Comparison of ENCODE assay signal across 8 cellular contexts in the genomic region with DNA sequence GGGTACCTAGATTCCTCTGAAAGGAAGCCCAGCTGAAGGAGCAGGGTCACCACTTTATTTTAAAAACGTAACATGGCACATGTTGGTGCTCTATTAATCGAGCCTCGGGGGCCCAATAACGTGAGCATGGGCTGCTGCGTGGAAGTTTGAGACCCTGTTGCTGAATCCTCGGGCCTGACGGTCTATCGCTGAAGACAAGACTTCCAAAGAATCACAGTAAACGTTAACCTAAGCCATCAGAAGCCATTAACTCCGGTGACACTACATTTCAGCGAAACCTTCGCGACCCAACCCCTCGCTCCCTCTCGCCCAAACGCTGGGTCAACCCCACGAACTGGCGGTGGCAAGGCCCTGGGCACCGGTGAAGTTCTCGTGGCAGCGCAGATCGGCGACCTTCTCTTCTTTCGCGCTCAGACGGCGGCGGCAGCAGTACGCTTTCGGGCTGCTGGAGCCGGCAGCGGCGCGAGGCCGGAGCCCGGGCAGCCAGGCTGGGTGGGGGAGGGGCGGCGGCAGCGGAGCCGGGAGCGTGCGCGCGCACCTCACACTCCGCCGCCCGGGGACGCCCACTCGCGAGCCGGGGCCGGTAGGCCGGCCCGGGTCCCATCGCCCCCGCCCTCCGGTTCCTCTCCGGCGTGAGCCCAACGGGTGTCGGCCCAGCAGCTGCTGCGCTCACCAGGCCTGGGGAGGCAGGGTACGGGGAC. TPM values are rescaled to one million over a fixed set of nuclear protein-coding genes. Genes with fewer than 3 reads are reported as not detected.
A peak's percentile ranks its signal among the peaks of the same experiment; 100 is the strongest.
DNase-seq lines count a peak whose midpoint lies in the region; ATAC-seq and TF ChIP-seq lines count a peak whose summit lies in the region.

No MANE protein-coding gene starts in this region.

- H3K36me3 ChIP-seq in SK-N-MC (ENCODE audit: insufficient read depth, low read length) (no peaks in the 10 kb centered on the region), testis (ENCODE audit: low read depth, missing control alignments) (no peaks in the 10 kb centered on the region)

- TF ChIP-seq POLR2A in testis (IDR thresholded peaks at IDR 0.05), result no peak

- H3K4me1 ChIP-seq in testis, result peaks cover 33% of the 10 kb centered on the region

- H3K9me3 ChIP-seq in SK-N-MC (ENCODE audit: low read depth, low read length), result no peaks in the 10 kb centered on the region
- no peaks in the 10 kb centered on the region for H3K9me3 ChIP-seq in testis

- H3K4me3 ChIP-seq in SK-N-MC, result peak overlapping the region; percentile 82
- H3K4me3 ChIP-seq in testis, result peak overlapping the region; percentile 89 to 90

- H3K36me3 Mint-ChIP-seq in IgD-negative memory B cell, result peaks cover 3% of the 10 kb centered on the region
- peaks cover 6 to 16% of the 10 kb centered on the region in 2 donors for H3K36me3 Mint-ChIP-seq in activated naive CD4-positive, alpha-beta T cell treated with anti-CD3 and anti-CD28 coated beads, Interleukin-2, amount 50 U/mL, for 72 hours
- no peaks in the 10 kb centered on the region for H3K36me3 Mint-ChIP-seq in glutamatergic neuron (ENCODE audit: unreplicated experiment)
- H3K36me3 Mint-ChIP-seq in osteocyte (ENCODE audit: unreplicated experiment), result no peaks in the 10 kb centered on the region

- H3K27me3 ChIP-seq in testis, result no peaks in the 10 kb centered on the region

- TF ChIP-seq CTCF in glutamatergic neuron (IDR thresholded peaks at IDR 0.05; ENCODE audit: partially characterized antibody, unreplicated experiment) (no peak), osteocyte (IDR thresholded peaks at IDR 0.05) (no peak), testis (IDR thresholded peaks at IDR 0.05) (no peak)

- H3K27ac Mint-ChIP-seq in IgD-negative memory B cell, result peak overlapping the region; percentile 96 to 99 (median 97)
- peak overlapping the region; percentile 83 to 97 for H3K27ac Mint-ChIP-seq in activated naive CD4-positive, alpha-beta T cell treated with anti-CD3 and anti-CD28 coated beads, Interleukin-2, amount 50 U/mL, for 72 hours
- H3K27ac Mint-ChIP-seq in glutamatergic neuron (ENCODE audit: unreplicated experiment), result peak overlapping the region; percentile 99
- H3K27ac Mint-ChIP-seq in osteocyte (ENCODE audit: unreplicated experiment), result peak overlapping the region; percentile 98

- peak overlapping the region; percentile 89 to 97 (median 96) for H3K4me3 Mint-ChIP-seq in IgD-negative memory B cell
- peak overlapping the region; percentile 98 for H3K4me3 Mint-ChIP-seq in glutamatergic neuron (ENCODE audit: unreplicated experiment)
- peak overlapping the region; percentile 91 for H3K4me3 Mint-ChIP-seq in osteocyte (ENCODE audit: unreplicated experiment)

- H3K9ac ChIP-seq in SK-N-MC (ENCODE audit: insufficient read length), result peak overlapping the region; percentile 88

- no peaks in the 10 kb centered on the region for H3K9me3 Mint-ChIP-seq in IgD-negative memory B cell
- no peaks in the 10 kb centered on the region for H3K9me3 Mint-ChIP-seq in activated naive CD4-positive, alpha-beta T cell treated with anti-CD3 and anti-CD28 coated beads, Interleukin-2, amount 50 U/mL, for 72 hours
- peaks cover 13% of the 10 kb centered on the region for H3K9me3 Mint-ChIP-seq in glutamatergic neuron (ENCODE audit: unreplicated experiment)
- H3K9me3 Mint-ChIP-seq in osteocyte (ENCODE audit: unreplicated experiment), result no peaks in the 10 kb centered on the region

- ATAC-seq in GM21528 (IDR thresholded peaks at IDR 0.05; ENCODE audit: low FRiP score, unreplicated experiment), result peak; percentile 49
- ATAC-seq in activated naive CD4-positive, alpha-beta T cell treated with anti-CD3 and anti-CD28 coated beads, Interleukin-2, amount 50 U/mL, for 72 hours, result peak; percentile 56 to 58

- H3K27me3 Mint-ChIP-seq in IgD-negative memory B cell, result no peaks in the 10 kb centered on the region
- peaks cover 12% of the 10 kb centered on the region for H3K27me3 Mint-ChIP-seq in glutamatergic neuron (ENCODE audit: unreplicated experiment)
- H3K27me3 Mint-ChIP-seq in osteocyte (ENCODE audit: unreplicated experiment), result no peaks in the 10 kb centered on the region

- H3K27ac ChIP-seq in SK-N-MC (peak overlapping the region; percentile 42; the same call in 1 of the 2 replicates), testis (peak overlapping the region; percentile 96 to 99)

- WGBS in testis, 2 donors, result 0% methylated on average over 19 to 42 of the region's 63 CpGs

- intact Hi-C loops in testis (cut with DNase I; ENCODE audit: low total_unique reads), result no loop called here

- peak; percentile 92 for DNase-seq in Daoy (ENCODE audit: low read depth)
- DNase-seq in SK-N-MC (ENCODE audit: low read depth, low spot score), result no peak
- peak; percentile 77 to 83 for DNase-seq in activated naive CD4-positive, alpha-beta T cell treated with anti-CD3 and anti-CD28 coated beads, Interleukin-2, amount 50 U/mL, for 72 hours (ENCODE audit: low spot score in 2 of 2)
- peak; percentile 91 for DNase-seq in glutamatergic neuron
- DNase-seq in osteocyte (ENCODE audit: extremely low spot score, unreplicated experiment), result peak; percentile 96
- peak; percentile 86 for DNase-seq in testis

- H3K4me1 Mint-ChIP-seq in IgD-negative memory B cell (peaks cover 44 to 52% (median 49%) of the 10 kb centered on the region in 3 donors), glutamatergic neuron (ENCODE audit: low read depth, unreplicated experiment) (peaks cover 24% of the 10 kb centered on the region), osteocyte (ENCODE audit: unreplicated experiment) (peaks cover 41% of the 10 kb centered on the region)

RNA-seq across cellular contexts. Expression of a gene that starts 0.8 kb away (rescaled TPM):
- 45.9 and 46.5 TPM in 2 replicates for total RNA-seq in Daoy (2014; rRNA removed; shearing (Covaris generic))
- polyA plus RNA-seq in IgD-negative memory B cell, result 15.4 TPM
- total RNA-seq in activated naive CD4-positive, alpha-beta T cell treated with anti-CD3 and anti-CD28 coated beads, Interleukin-2, amount 50 U/mL, for 72 hours, result 10 to 100 TPM; 17.8 to 18.4 TPM
- 31.8 TPM for total RNA-seq in glutamatergic neuron (ENCODE audit: unreplicated experiment)
- 48.3 and 53.7 TPM in 2 replicates for total RNA-seq in osteocyte
- 10 to 100 TPM; 64.3 to 69.5 TPM for total RNA-seq in testis
- polyA plus RNA-seq in testis (ENCODE audit: insufficient read depth, low read depth, low replicate concordance), result 15.0 TPM
